In the genomic region with DNA sequence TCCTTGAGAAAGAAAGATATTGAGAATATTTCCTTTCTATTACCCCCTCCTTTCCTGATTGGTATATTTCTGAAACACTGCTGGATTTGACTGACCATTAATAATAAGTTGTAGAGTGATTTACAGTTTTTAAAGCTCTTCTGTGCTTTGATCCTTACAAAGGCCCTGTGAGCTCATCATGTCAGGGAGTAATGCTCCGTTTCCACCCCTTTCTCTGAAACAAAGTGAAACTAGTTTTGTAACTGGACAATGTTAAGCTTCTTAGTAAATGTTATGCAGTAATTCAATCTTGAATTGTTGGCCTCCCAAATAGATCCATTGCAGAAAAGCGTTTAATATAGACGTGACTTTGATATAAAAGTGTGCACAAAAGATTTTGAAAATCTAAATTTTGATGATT, we compare ENCODE assay signal across 11 cellular contexts.
A peak's percentile ranks its signal among the peaks of the same experiment; 100 is the strongest.
DNase-seq lines count a peak whose midpoint lies in the region; ATAC-seq and TF ChIP-seq lines count a peak whose summit lies in the region.
"Had no signal": no experiment of that assay in that cellular context is flagged by ENCODE, and none has a peak within 500 bp of the region (broad histone marks: within the 10 kb centered on the region; RNA-seq: fewer than 3 reads in every experiment).

No MANE protein-coding gene starts in this region.

- DNase-seq in NOMO-1 (lab: John Stamatoyannopoulos, UW; ENCODE audit: unreplicated experiment in 2 of 2) (peak; percentile 15 to 55), NOMO-1 treated with dmso at 0.1 percent for 144 hours (lab: John Stamatoyannopoulos, UW; ENCODE audit: unreplicated experiment) (no peak), RKO (ENCODE audit: low spot score) (peak; percentile 38), esophagus squamous epithelium (lab: John Stamatoyannopoulos, UW) (no peak)
- DNase-seq: activated CD8-positive, alpha-beta T cell treated with anti-CD3 and anti-CD28 coated beads, Interleukin-2, amount 10 ng/mL, durations not matched to agents 7 days and 5 days; effector CD8-positive, alpha-beta T cell; NCI-H2081 had no signal

- H3K36me3 ChIP-seq in gastroesophageal sphincter (no peaks in the 10 kb centered on the region), stomach smooth muscle (ENCODE audit: control insufficient read depth in 2 of 2, insufficient read depth in 2 of 2, low read length in 2 of 2) (no peaks in the 10 kb centered on the region), esophagus squamous epithelium (no peaks in the 10 kb centered on the region)

- peak overlapping the region in 2 of 4 donors; percentile 29 for H3K27ac ChIP-seq in gastroesophageal sphincter
- no peak overlapping the region for H3K27ac ChIP-seq in stomach smooth muscle (ENCODE audit: low read length)
- H3K27ac ChIP-seq in esophagus squamous epithelium: no peak overlapping the region

- no peaks in the 10 kb centered on the region for H3K27me3 ChIP-seq in gastroesophageal sphincter
- H3K27me3 ChIP-seq in stomach smooth muscle (ENCODE audit: control insufficient read depth in 1 of 2, insufficient read depth in 2 of 2, low read length in 2 of 2): no peaks in the 10 kb centered on the region
- H3K27me3 ChIP-seq in esophagus squamous epithelium: no peaks in the 10 kb centered on the region

- TF ChIP-seq CTCF in gastroesophageal sphincter (IDR thresholded peaks at IDR 0.05): no peak
- TF ChIP-seq CTCF in esophagus squamous epithelium (IDR thresholded peaks at IDR 0.05): no peak

- 13 to 26% methylated on average over 3 of the region's 3 CpGs for WGBS in gastroesophageal sphincter (ENCODE audit: low coverage in 1 of 2), 2 donors
- WGBS in esophagus squamous epithelium, 2 donors: 19 to 25% methylated on average over 3 of the region's 3 CpGs

- H3K9me3 ChIP-seq in gastroesophageal sphincter (no peaks in the 10 kb centered on the region), stomach smooth muscle (ENCODE audit: control insufficient read depth in 2 of 2, low read length in 2 of 2) (no peaks in the 10 kb centered on the region), esophagus squamous epithelium (no peaks in the 10 kb centered on the region)

- no peak for ATAC-seq in gastroesophageal sphincter
- no peak for ATAC-seq in GM21423 (IDR thresholded peaks at IDR 0.05; ENCODE audit: unreplicated experiment)
- no peak for ATAC-seq in GM19452 (IDR thresholded peaks at IDR 0.05; ENCODE audit: unreplicated experiment)
- ATAC-seq: activated CD8-positive, alpha-beta T cell treated with anti-CD3 and anti-CD28 coated beads, Interleukin-2, amount 10 ng/mL, durations not matched to agents 7 days and 5 days had no signal

- H3K4me1 ChIP-seq in gastroesophageal sphincter (no peaks in the 10 kb centered on the region), stomach smooth muscle (ENCODE audit: control insufficient read depth, insufficient read depth, low read length) (no peaks in the 10 kb centered on the region), esophagus squamous epithelium (no peaks in the 10 kb centered on the region)

- TF ChIP-seq POLR2A in gastroesophageal sphincter (IDR thresholded peaks at IDR 0.05) (no peak), esophagus squamous epithelium (IDR thresholded peaks at IDR 0.05) (no peak)

- H3K9ac ChIP-seq in stomach smooth muscle (ENCODE audit: low read length in 2 of 2): peak overlapping the region; percentile 22 to 66

- intact Hi-C loops in esophagus squamous epithelium (cut with DNase I): no loop called here

- H3K4me3 ChIP-seq in gastroesophageal sphincter (peak overlapping the region; percentile 36 to 48), stomach smooth muscle (ENCODE audit: low read length in 2 of 2) (peak overlapping the region; percentile 52 to 89), esophagus squamous epithelium (peak overlapping the region in 1 of 4 donors; percentile 43)

- no peak for TF ChIP-seq EP300 in gastroesophageal sphincter (IDR thresholded peaks at IDR 0.05)

Comparison
In these comparisons a context has a peak if more than half of its experiments do, and no peak if none do; other contexts are left out.
1. DNase-seq: peak in NOMO-1 (2 of 2) and RKO (single experiment); none in NOMO-1 treated with dmso at 0.1 percent for 144 hours (single experiment) and esophagus squamous epithelium (single experiment).